ENCODE assay signal across 2 cellular contexts in the genomic region with DNA sequence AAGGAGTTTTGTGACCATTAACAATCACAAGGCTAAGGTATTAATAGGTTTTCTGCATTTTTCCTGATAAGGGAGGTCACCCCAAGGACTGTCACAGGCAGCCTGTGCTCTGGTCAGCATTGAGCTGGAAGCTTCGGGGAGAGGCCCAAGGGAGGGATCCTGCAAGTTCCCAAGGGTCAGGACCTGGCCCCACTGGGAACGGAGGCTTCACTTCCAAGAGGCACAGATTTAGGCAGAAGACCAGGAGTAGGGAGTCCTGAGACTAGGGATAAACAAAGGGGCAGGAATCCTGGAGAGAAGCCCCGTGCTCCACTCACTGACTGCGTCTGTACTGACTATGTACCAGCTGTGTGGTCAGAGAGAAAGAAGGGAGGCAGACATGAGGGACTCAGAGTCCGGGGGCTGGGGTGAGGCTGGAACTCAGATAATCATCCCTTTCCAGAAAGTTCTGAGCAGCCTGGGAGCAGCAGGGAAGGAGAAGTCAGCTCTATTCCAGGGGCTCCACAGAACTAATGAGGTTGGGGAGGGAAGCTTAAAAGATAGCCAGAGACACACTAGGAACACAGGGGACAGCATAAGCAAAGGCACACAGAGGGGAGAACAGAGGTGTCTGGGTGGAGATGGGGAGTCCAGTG.
TF ChIP-seq lines count a peak whose summit lies in the region.

No MANE protein-coding gene starts in this region.

TF ChIP-seq in liver, 16 proteins besides CTCF, POLR2A, EP300 and RAD21:
- TF ChIP-seq FOXA2 (IDR thresholded peaks at IDR 0.05) (no peak), FOXA1 (IDR thresholded peaks at IDR 0.05) (no peak), EGR1 (IDR thresholded peaks at IDR 0.05; ENCODE audit: low read depth in 2 of 2) (no peak), HNF4A (conservative IDR thresholded peaks at IDR 0.05) (no peak), SP1 (IDR thresholded peaks at IDR 0.05) (no peak), RXRA (IDR thresholded peaks at IDR 0.05) (no peak)

TF ChIP-seq in HepG2, 621 proteins besides CTCF, POLR2A, EP300 and RAD21:
- TF ChIP-seq ZMYM4 (CRISPR knock-in tag; IDR thresholded peaks at IDR 0.05) = no peak
- TF ChIP-seq RFX3 (CRISPR knock-in tag; IDR thresholded peaks at IDR 0.05) = no peak
- TF ChIP-seq, protein P1, sequence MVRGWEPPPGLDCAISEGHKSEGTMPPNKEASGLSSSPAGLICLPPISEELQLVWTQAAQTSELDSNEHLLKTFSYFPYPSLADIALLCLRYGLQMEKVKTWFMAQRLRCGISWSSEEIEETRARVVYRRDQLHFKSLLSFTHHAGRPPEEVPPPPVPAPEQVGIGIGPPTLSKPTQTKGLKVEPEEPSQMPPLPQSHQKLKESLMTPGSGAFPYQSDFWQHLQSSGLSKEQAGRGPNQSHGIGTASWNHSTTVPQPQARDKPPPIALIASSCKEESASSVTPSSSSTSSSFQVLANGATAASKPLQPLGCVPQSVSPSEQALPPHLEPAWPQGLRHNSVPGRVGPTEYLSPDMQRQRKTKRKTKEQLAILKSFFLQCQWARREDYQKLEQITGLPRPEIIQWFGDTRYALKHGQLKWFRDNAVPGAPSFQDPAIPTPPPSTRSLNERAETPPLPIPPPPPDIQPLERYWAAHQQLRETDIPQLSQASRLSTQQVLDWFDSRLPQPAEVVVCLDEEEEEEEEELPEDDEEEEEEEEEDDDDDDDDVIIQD (CRISPR knock-in tag; IDR thresholded peaks at IDR 0.05; ENCODE audit: low read depth) = no peak
- no peak for TF ChIP-seq REL (CRISPR knock-in tag; conservative IDR thresholded peaks at IDR 0.05)
- TF ChIP-seq, protein P2, sequence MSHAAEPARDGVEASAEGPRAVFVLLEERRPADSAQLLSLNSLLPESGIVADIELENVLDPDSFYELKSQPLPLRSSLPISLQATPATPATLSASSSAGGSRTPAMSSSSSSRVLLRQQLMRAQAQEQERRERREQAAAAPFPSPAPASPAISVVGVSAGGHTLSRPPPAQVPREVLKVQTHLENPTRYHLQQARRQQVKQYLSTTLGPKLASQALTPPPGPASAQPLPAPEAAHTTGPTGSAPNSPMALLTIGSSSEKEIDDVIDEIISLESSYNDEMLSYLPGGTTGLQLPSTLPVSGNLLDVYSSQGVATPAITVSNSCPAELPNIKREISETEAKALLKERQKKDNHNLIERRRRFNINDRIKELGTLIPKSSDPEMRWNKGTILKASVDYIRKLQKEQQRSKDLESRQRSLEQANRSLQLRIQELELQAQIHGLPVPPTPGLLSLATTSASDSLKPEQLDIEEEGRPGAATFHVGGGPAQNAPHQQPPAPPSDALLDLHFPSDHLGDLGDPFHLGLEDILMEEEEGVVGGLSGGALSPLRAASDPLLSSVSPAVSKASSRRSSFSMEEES (CRISPR knock-in tag; IDR thresholded peaks at IDR 0.05) = no peak
